ENCODE assay signal across 2 cellular contexts in genomic region chr4:161457906-161458305, GRCh38.
TF ChIP-seq lines count a peak whose summit lies in the region.

No MANE protein-coding gene starts in this region.

TF ChIP-seq in IMR-90, 13 proteins besides CTCF, POLR2A, EP300 and RAD21 (continued from another document):
- TF ChIP-seq BHLHE40 (IDR thresholded peaks at IDR 0.05; ENCODE audit: low read depth, low read length), result no peak
- TF ChIP-seq USF2 (IDR thresholded peaks at IDR 0.05; ENCODE audit: low read depth, low read length), result no peak
- no peak for TF ChIP-seq CHD1 (IDR thresholded peaks at IDR 0.05; ENCODE audit: low read depth, low read length)
- TF ChIP-seq RCOR1 (IDR thresholded peaks at IDR 0.05; ENCODE audit: insufficient replicate concordance, low read length), result no peak
- TF ChIP-seq ELK1 (IDR thresholded peaks at IDR 0.05; ENCODE audit: borderline replicate concordance, low read depth, low read length), result no peak

TF ChIP-seq in HEK293T, 16 proteins besides CTCF, POLR2A, EP300 and RAD21 (continued from another document):
- TF ChIP-seq, protein P1, sequence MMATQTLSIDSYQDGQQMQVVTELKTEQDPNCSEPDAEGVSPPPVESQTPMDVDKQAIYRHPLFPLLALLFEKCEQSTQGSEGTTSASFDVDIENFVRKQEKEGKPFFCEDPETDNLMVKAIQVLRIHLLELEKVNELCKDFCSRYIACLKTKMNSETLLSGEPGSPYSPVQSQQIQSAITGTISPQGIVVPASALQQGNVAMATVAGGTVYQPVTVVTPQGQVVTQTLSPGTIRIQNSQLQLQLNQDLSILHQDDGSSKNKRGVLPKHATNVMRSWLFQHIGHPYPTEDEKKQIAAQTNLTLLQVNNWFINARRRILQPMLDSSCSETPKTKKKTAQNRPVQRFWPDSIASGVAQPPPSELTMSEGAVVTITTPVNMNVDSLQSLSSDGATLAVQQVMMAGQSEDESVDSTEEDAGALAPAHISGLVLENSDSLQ (IDR thresholded peaks at IDR 0.05), result no peak
- TF ChIP-seq CTBP1 (IDR thresholded peaks at IDR 0.05; ENCODE audit: borderline replicate concordance) (no peak), LEF1 (IDR thresholded peaks at IDR 0.05; ENCODE audit: borderline replicate concordance) (no peak), ZNF384 (IDR thresholded peaks at IDR 0.05) (no peak), NFRKB (IDR thresholded peaks at IDR 0.05) (no peak), TARDBP (IDR thresholded peaks at IDR 0.05) (no peak)
